In genomic region chr2:3636586-3637310, GRCh38 we compare ENCODE assay signal across 28 cellular contexts. TPM values are rescaled to one million over a fixed set of nuclear protein-coding genes. Genes with fewer than 3 reads are reported as not detected.
DNase-seq lines count a peak whose midpoint lies in the region; ATAC-seq and TF ChIP-seq lines count a peak whose summit lies in the region.
"Had no signal": no experiment of that assay in that cellular context is flagged by ENCODE, and none has a peak within 500 bp of the region (broad histone marks: within the 10 kb centered on the region; RNA-seq: fewer than 3 reads in every experiment).

No MANE protein-coding gene starts in this region.

- TF ChIP-seq CTCF in WTC11 (IDR thresholded peaks at IDR 0.05) (no peak), suprapubic skin (IDR thresholded peaks at IDR 0.05) (no peak)

- no peaks in the 10 kb centered on the region for H3K27me3 Mint-ChIP-seq in WTC11 (ENCODE audit: low read depth)
- H3K27me3 Mint-ChIP-seq in natural killer cell treated with Interleukin-12 subunit alpha and Interleukin-12 subunit beta and Interleukin-15 and Interleukin-18, amount 100 ng/mL, for 72 hours, result no peaks in the 10 kb centered on the region
- H3K27me3 Mint-ChIP-seq: CD4-positive, alpha-beta T cell had no signal

- H3K4me3 ChIP-seq in suprapubic skin, result no peak overlapping the region
- H3K4me3 ChIP-seq: body of pancreas, PC-9, right atrium auricular region had no signal

- no peaks in the 10 kb centered on the region for H3K9me3 Mint-ChIP-seq in WTC11
- H3K9me3 Mint-ChIP-seq in natural killer cell treated with Interleukin-12 subunit alpha and Interleukin-12 subunit beta and Interleukin-15 and Interleukin-18, amount 100 ng/mL, for 72 hours, result no peaks in the 10 kb centered on the region
- H3K9me3 Mint-ChIP-seq: CD4-positive, alpha-beta T cell; naive thymus-derived CD8-positive, alpha-beta T cell; stimulated activated memory B cell treated with anti-CD40 and anti-IgM and Interleukin-4, amounts not matched to agents 10 μg/mL and 1 μg/mL and 100 μg/mL, for 72 hours had no signal

- POLR2A ChIA-PET in WTC11 (lab: Charles Lee), result no interaction called here

- no peaks in the 10 kb centered on the region for H3K9me3 ChIP-seq in suprapubic skin
- H3K9me3 ChIP-seq: body of pancreas, right atrium auricular region had no signal

- no peaks in the 10 kb centered on the region for H3K36me3 ChIP-seq in suprapubic skin
- H3K36me3 ChIP-seq: right atrium auricular region had no signal

- 0 out of 2 replicates have a peak, but pooled peaks cover 8% of the 10 kb centered on the region for H3K4me1 Mint-ChIP-seq in WTC11
- no peaks in the 10 kb centered on the region for H3K4me1 Mint-ChIP-seq in natural killer cell treated with Interleukin-12 subunit alpha and Interleukin-12 subunit beta and Interleukin-15 and Interleukin-18, amount 100 ng/mL, for 72 hours (ENCODE audit: low read depth in 2 of 2)
- H3K4me1 Mint-ChIP-seq: stimulated activated memory B cell treated with anti-CD40 and anti-IgM and Interleukin-4, amounts not matched to agents 10 μg/mL and 1 μg/mL and 100 μg/mL, for 72 hours had no signal

- ATAC-seq in WTC11 (no peak), GM19328 (IDR thresholded peaks at IDR 0.05; ENCODE audit: unreplicated experiment) (no peak), GM18519 (IDR thresholded peaks at IDR 0.05; ENCODE audit: low FRiP score, unreplicated experiment) (no peak)
- ATAC-seq in natural killer cell treated with Interleukin-12 subunit alpha and Interleukin-12 subunit beta and Interleukin-15 and Interleukin-18, amount 100 ng/mL, for 72 hours, result no peak
- ATAC-seq: body of pancreas; naive thymus-derived CD8-positive, alpha-beta T cell; stimulated activated memory B cell treated with anti-CD40 and anti-IgM and Interleukin-4, amounts not matched to agents 10 μg/mL and 1 μg/mL and 100 μg/mL, for 72 hours had no signal

- CTCF ChIA-PET in WTC11 (lab: Charles Lee), result no interaction called here

- DNase-seq in activated CD8-positive, alpha-beta memory T cell treated with anti-CD3 and anti-CD28 coated beads, Interleukin-2, amount 50 U/mL, for 48 hours, result peak; percentile 42
- DNase-seq in activated CD8-positive, alpha-beta memory T cell treated with anti-CD3 and anti-CD28 coated beads, Interleukin-2, amount 50 U/mL, for 4 hours, result no peak
- peak; percentile 4 for DNase-seq in WTC11 (ENCODE audit: low spot score)
- DNase-seq in natural killer cell treated with Interleukin-12 subunit alpha and Interleukin-12 subunit beta and Interleukin-15 and Interleukin-18, amount 100 ng/mL, for 72 hours (ENCODE audit: low spot score), result peak; percentile 55
- peak; percentile 35 to 56 for DNase-seq in suprapubic skin (ENCODE audit: low spot score in 2 of 2)
- DNase-seq in stimulated activated naive CD4-positive, alpha-beta T cell (lab: John Stamatoyannopoulos, UW), result no peak
- DNase-seq: activated CD4-positive, alpha-beta T cell treated with anti-CD3 and anti-CD28 coated beads, Interleukin-2, amount 50 U/mL, for 48 hours; cerebellar nuclear complex; DMS 273 treated with DMSO at 0.1 percent for 48 hours; HCEC 1CT; NCI-H1092; NCI-H187; NCI-H526; PC-9; SIG-M5; stimulated activated CD4-positive, alpha-beta T cell treated with anti-CD3 and anti-CD28 coated beads, Interleukin-12 subunit alpha, Interleukin-12 subunit beta, amount 100 ng/mL, for 4 hours; stimulated activated CD4-positive, alpha-beta T cell treated with anti-CD3 and anti-CD28 coated beads, Interleukin-4, amount 100 ng/mL, for 1 hour; SW 1271; T-helper 9 cell had no signal

- no peak overlapping the region for H3K4me3 Mint-ChIP-seq in WTC11
- no peak overlapping the region for H3K4me3 Mint-ChIP-seq in natural killer cell treated with Interleukin-12 subunit alpha and Interleukin-12 subunit beta and Interleukin-15 and Interleukin-18, amount 100 ng/mL, for 72 hours
- H3K4me3 Mint-ChIP-seq: CD4-positive, alpha-beta T cell; naive thymus-derived CD8-positive, alpha-beta T cell; stimulated activated memory B cell treated with anti-CD40 and anti-IgM and Interleukin-4, amounts not matched to agents 10 μg/mL and 1 μg/mL and 100 μg/mL, for 72 hours had no signal

- H3K36me3 Mint-ChIP-seq in WTC11, result no peaks in the 10 kb centered on the region
- no peaks in the 10 kb centered on the region for H3K36me3 Mint-ChIP-seq in natural killer cell treated with Interleukin-12 subunit alpha and Interleukin-12 subunit beta and Interleukin-15 and Interleukin-18, amount 100 ng/mL, for 72 hours
- H3K36me3 Mint-ChIP-seq: naive thymus-derived CD8-positive, alpha-beta T cell; stimulated activated memory B cell treated with anti-CD40 and anti-IgM and Interleukin-4, amounts not matched to agents 10 μg/mL and 1 μg/mL and 100 μg/mL, for 72 hours had no signal

- TF ChIP-seq POLR2A in suprapubic skin (IDR thresholded peaks at IDR 0.05), result no peak

- TF ChIP-seq EP300 in suprapubic skin (IDR thresholded peaks at IDR 0.05), result no peak

- no peak overlapping the region for H3K27ac Mint-ChIP-seq in WTC11
- no peak overlapping the region for H3K27ac Mint-ChIP-seq in natural killer cell treated with Interleukin-12 subunit alpha and Interleukin-12 subunit beta and Interleukin-15 and Interleukin-18, amount 100 ng/mL, for 72 hours
- H3K27ac Mint-ChIP-seq: CD4-positive, alpha-beta T cell; naive thymus-derived CD8-positive, alpha-beta T cell; stimulated activated memory B cell treated with anti-CD40 and anti-IgM and Interleukin-4, amounts not matched to agents 10 μg/mL and 1 μg/mL and 100 μg/mL, for 72 hours had no signal

- WGBS in suprapubic skin, result 86% methylated on average over 12 of the region's 13 CpGs

- H3K4me1 ChIP-seq in suprapubic skin, result peaks cover 21% of the 10 kb centered on the region
- H3K4me1 ChIP-seq: body of pancreas, parathyroid adenoma, right atrium auricular region had no signal

- peaks cover 10% of the 10 kb centered on the region for H3K27me3 ChIP-seq in suprapubic skin
- H3K27me3 ChIP-seq: body of pancreas, right atrium auricular region had no signal

- no peak overlapping the region for H3K27ac ChIP-seq in suprapubic skin
- H3K27ac ChIP-seq: body of pancreas, parathyroid adenoma, PC-9, right atrium auricular region had no signal

TF ChIP-seq in WTC11, 78 proteins besides CTCF, POLR2A, EP300 and RAD21 (continues in another document):
- TF ChIP-seq ZSCAN18 (CRISPR knock-in tag; IDR thresholded peaks at IDR 0.05) (no peak), TEAD4 (CRISPR knock-in tag; IDR thresholded peaks at IDR 0.05) (no peak), CBFB (CRISPR knock-in tag; IDR thresholded peaks at IDR 0.05; ENCODE audit: low read depth) (no peak), USF2 (CRISPR knock-in tag; IDR thresholded peaks at IDR 0.05) (no peak), GTF2I (CRISPR knock-in tag; conservative IDR thresholded peaks at IDR 0.05) (no peak), ZNF317 (CRISPR knock-in tag; IDR thresholded peaks at IDR 0.05; ENCODE audit: borderline replicate concordance, low read depth) (no peak), NR2C2 (CRISPR knock-in tag; IDR thresholded peaks at IDR 0.05) (no peak), HMGA2 (CRISPR knock-in tag; IDR thresholded peaks at IDR 0.05) (no peak), USF1 (CRISPR knock-in tag; IDR thresholded peaks at IDR 0.05) (no peak), ETV6 (CRISPR knock-in tag; IDR thresholded peaks at IDR 0.05) (no peak), MYBL2 (CRISPR knock-in tag; IDR thresholded peaks at IDR 0.05) (no peak), ZNF423 (CRISPR knock-in tag; IDR thresholded peaks at IDR 0.05) (no peak), ESRRA (CRISPR knock-in tag; IDR thresholded peaks at IDR 0.05; ENCODE audit: borderline replicate concordance) (no peak), TCF7 (CRISPR knock-in tag; IDR thresholded peaks at IDR 0.05; ENCODE audit: low read depth) (no peak)

RNA-seq across cellular contexts. Expression of gene ALLC, which starts 21.3 kb away (rescaled TPM):
- total RNA-seq in WTC11 (2021) (not detected in 3 replicates), suprapubic skin (not detected)
- total RNA-seq in natural killer cell treated with Interleukin-12 subunit alpha and Interleukin-12 subunit beta and Interleukin-15 and Interleukin-18, amount 100 ng/mL, for 72 hours, result not detected
- total RNA-seq: body of pancreas; CD4-positive, alpha-beta T cell; HT-29; naive thymus-derived CD8-positive, alpha-beta T cell; PC-9; right atrium auricular region had no signal

RNA-seq across cellular contexts. Expression of gene COLEC11, which starts 41.8 kb away (rescaled TPM):
- total RNA-seq in WTC11 (2021), result 0.69 to 1.3 TPM (median 0.87 TPM) in 3 replicates
- under 1 TPM in 1 of 2 donors, not detected in 1; 0.48 TPM for total RNA-seq in natural killer cell treated with Interleukin-12 subunit alpha and Interleukin-12 subunit beta and Interleukin-15 and Interleukin-18, amount 100 ng/mL, for 72 hours
- total RNA-seq in suprapubic skin, result under 1 TPM in 2 of 4 donors, not detected in 2; 0.39 to 0.68 TPM
- total RNA-seq: HT-29 had no signal

Comparison
In these comparisons a context has a peak if more than half of its experiments do, and no peak if none do; other contexts are left out.
1. DNase-seq: peak in activated CD8-positive, alpha-beta memory T cell treated with anti-CD3 and anti-CD28 coated beads, Interleukin-2, amount 50 U/mL, for 48 hours (single experiment), WTC11 (single experiment), natural killer cell treated with Interleukin-12 subunit alpha and Interleukin-12 subunit beta and Interleukin-15 and Interleukin-18, amount 100 ng/mL, for 72 hours (single experiment) and suprapubic skin (2 of 2); none in activated CD8-positive, alpha-beta memory T cell treated with anti-CD3 and anti-CD28 coated beads, Interleukin-2, amount 50 U/mL, for 4 hours (single experiment) and stimulated activated naive CD4-positive, alpha-beta T cell (0 of 6).